ENCODE assay signal across 19 cellular contexts in the genomic region with DNA sequence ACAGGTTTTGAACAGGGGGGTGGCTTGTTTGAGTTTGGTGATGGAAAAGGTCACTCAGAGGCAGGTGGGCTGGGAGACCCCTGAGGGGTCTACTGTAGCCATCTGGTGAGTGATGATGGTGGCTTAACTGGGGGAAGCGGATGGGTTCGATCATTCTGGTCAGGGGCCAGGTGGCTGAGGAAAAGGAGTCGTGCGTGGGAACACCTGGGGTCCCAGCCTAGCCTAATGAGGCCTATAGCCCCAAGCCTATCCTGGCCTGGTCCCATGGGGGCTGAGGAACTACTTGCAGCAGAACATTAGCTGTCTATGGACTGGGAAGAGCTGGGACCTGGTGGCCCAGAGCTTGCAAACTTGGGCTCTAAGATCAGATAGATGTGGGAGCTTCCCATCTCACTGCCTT. TPM values are rescaled to one million over a fixed set of nuclear protein-coding genes. Genes with fewer than 3 reads are reported as not detected.
DNase-seq lines count a peak whose midpoint lies in the region; ATAC-seq and TF ChIP-seq lines count a peak whose summit lies in the region.
"Had no signal": no experiment of that assay in that cellular context is flagged by ENCODE, and none has a peak within 500 bp of the region (broad histone marks: within the 10 kb centered on the region; RNA-seq: fewer than 3 reads in every experiment).

No MANE protein-coding gene starts in this region.

- ATAC-seq in HG03280 (IDR thresholded peaks at IDR 0.05; ENCODE audit: unreplicated experiment) = no peak
- ATAC-seq in GM21529 (IDR thresholded peaks at IDR 0.05; ENCODE audit: unreplicated experiment) = no peak
- ATAC-seq in T-cell (replicated peaks in 1 of 4) = no peak
- ATAC-seq: CD8-positive, alpha-beta T cell; HCT116; HepG2 had no signal

- CTCF ChIA-PET in T-cell (lab: Charles Lee) = no interaction called here

- POLR2A ChIA-PET in T-cell (lab: Charles Lee) = no interaction called here

- H3K9ac ChIP-seq in neural progenitor cell = no peak overlapping the region
- H3K9ac ChIP-seq: BLaER1, GM23248 had no signal

- no peak overlapping the region for H3K27ac Mint-ChIP-seq in CD14-positive monocyte
- peak overlapping the region; percentile 48 for H3K27ac Mint-ChIP-seq in neural progenitor cell
- no peak overlapping the region for H3K27ac Mint-ChIP-seq in T-cell
- H3K27ac Mint-ChIP-seq: CD8-positive, alpha-beta T cell; HFFc6; IgD-negative memory B cell had no signal

- H3K27ac ChIP-seq in VCaP (peak overlapping the region; percentile 93), neural progenitor cell (no peak overlapping the region), spleen (no peak overlapping the region)
- H3K27ac ChIP-seq: BLaER1, GM23248 had no signal

- H3K4me3 ChIP-seq in neural progenitor cell (no peak overlapping the region), spleen (no peak overlapping the region)
- H3K4me3 ChIP-seq: BLaER1, GM23248 had no signal

- H4K20me1 ChIP-seq in neural progenitor cell (ENCODE audit: low read depth) = peaks cover 3% of the 10 kb centered on the region
- H4K20me1 ChIP-seq: BLaER1 had no signal

- H3K79me2 ChIP-seq in neural progenitor cell (ENCODE audit: low read depth) = no peaks in the 10 kb centered on the region

- no peaks in the 10 kb centered on the region for H3K36me3 Mint-ChIP-seq in CD14-positive monocyte
- no peaks in the 10 kb centered on the region for H3K36me3 Mint-ChIP-seq in neural progenitor cell
- no peaks in the 10 kb centered on the region for H3K36me3 Mint-ChIP-seq in T-cell
- H3K36me3 Mint-ChIP-seq: CD8-positive, alpha-beta T cell; IgD-negative memory B cell had no signal

- H3K27me3 Mint-ChIP-seq in CD14-positive monocyte (ENCODE audit: low read depth in 3 of 3) (peaks cover 3 to 9% (median 5%) of the 10 kb centered on the region in 3 donors), neural progenitor cell (ENCODE audit: insufficient read depth, low read depth) (peaks cover 13% of the 10 kb centered on the region), T-cell (peaks cover 4 to 23% of the 10 kb centered on the region in 2 donors)

- no peaks in the 10 kb centered on the region for H3K27me3 ChIP-seq in neural progenitor cell
- H3K27me3 ChIP-seq in spleen (replicated peaks in 1 of 7) = peaks cover 0 to 51% (median 0%) of the 10 kb centered on the region in 7 donors
- H3K27me3 ChIP-seq: BLaER1 had no signal

- 79 to 97% (median 90%) methylated on average over 4 of the region's 4 CpGs for WGBS in spleen, 5 donors

- H3F3A ChIP-seq in neural progenitor cell (ENCODE audit: low read depth) = peaks cover 5% of the 10 kb centered on the region

- intact Hi-C loops in CD14-positive monocyte (cut with micrococcal nuclease) = no loop called here
- intact Hi-C loops in spleen (cut with DNase I; ENCODE audit: low total_unique reads) = no loop called here

- H3K36me3 ChIP-seq in neural progenitor cell (no peaks in the 10 kb centered on the region), spleen (no peaks in the 10 kb centered on the region)
- H3K36me3 ChIP-seq: BLaER1 had no signal

- H3K4me1 ChIP-seq in neural progenitor cell (no peaks in the 10 kb centered on the region), spleen (peaks cover 0 to 2% (median 0%) of the 10 kb centered on the region in 6 donors)

- H3K9me3 ChIP-seq in neural progenitor cell (ENCODE audit: low read depth) (no peaks in the 10 kb centered on the region), spleen (no peaks in the 10 kb centered on the region)
- H3K9me3 ChIP-seq: BLaER1 had no signal

- no peak overlapping the region for H2AFZ ChIP-seq in neural progenitor cell (replicated peaks)
- H2AFZ ChIP-seq: GM23248 had no signal

- no peak overlapping the region for H3K4me2 ChIP-seq in neural progenitor cell
- H3K4me2 ChIP-seq: BLaER1 had no signal

- no peaks in the 10 kb centered on the region for H3K4me1 Mint-ChIP-seq in CD14-positive monocyte
- peaks cover 31% of the 10 kb centered on the region for H3K4me1 Mint-ChIP-seq in neural progenitor cell
- peaks cover 12 to 18% (median 15%) of the 10 kb centered on the region in 3 donors for H3K4me1 Mint-ChIP-seq in T-cell
- H3K4me1 Mint-ChIP-seq: IgD-negative memory B cell had no signal

- TF ChIP-seq CTCF in CD14-positive monocyte (IDR thresholded peaks at IDR 0.05) (no peak), VCaP (conservative IDR thresholded peaks at IDR 0.05) (no peak), neural progenitor cell (IDR thresholded peaks at IDR 0.05) (no peak), spleen (IDR thresholded peaks at IDR 0.05 in 8 of 11, conservative IDR thresholded peaks at IDR 0.05 in 3 of 11) (no peak)

- no peak for TF ChIP-seq POLR2A in spleen (IDR thresholded peaks at IDR 0.05)

- no peak overlapping the region for H3K4me3 Mint-ChIP-seq in CD14-positive monocyte
- no peak overlapping the region for H3K4me3 Mint-ChIP-seq in neural progenitor cell
- H3K4me3 Mint-ChIP-seq in T-cell = no peak overlapping the region
- H3K4me3 Mint-ChIP-seq: CD8-positive, alpha-beta T cell; HFFc6; IgD-negative memory B cell had no signal

- no peaks in the 10 kb centered on the region for H3K9me3 Mint-ChIP-seq in CD14-positive monocyte
- no peaks in the 10 kb centered on the region for H3K9me3 Mint-ChIP-seq in neural progenitor cell
- H3K9me3 Mint-ChIP-seq in T-cell = no peaks in the 10 kb centered on the region
- H3K9me3 Mint-ChIP-seq: CD8-positive, alpha-beta T cell; HFFc6 had no signal

- DNase-seq in CD14-positive monocyte (ENCODE audit: low spot score) = peak; percentile 26
- DNase-seq in neural progenitor cell (ENCODE audit: low spot score) = no peak
- DNase-seq in spleen = peak; percentile 43
- DNase-seq in T-cell = no peak
- DNase-seq: 8988T; Calu3; CD8-positive, alpha-beta T cell; DMS79 treated with DMSO at 0.1 percent for 48 hours; GF-D8; GM23248; HFFc6 had no signal

RNA-seq across cellular contexts. Expression of gene CUX2, which starts 44.8 kb away (rescaled TPM):
- polyA plus RNA-seq in CD14-positive monocyte = not detected
- total RNA-seq in neural progenitor cell (ENCODE audit: low replicate concordance) = 2.1 and 2.5 TPM in 2 replicates
- under 1 TPM in 5 of 7 donors, not detected in 2; 0.06 to 0.44 (median 0.09) TPM for total RNA-seq in spleen
- under 1 TPM; under 0.01 to 0.07 (median 0.05) TPM for polyA plus RNA-seq in spleen
- under 1 TPM in 4 of 5 donors, not detected in 1; 0.10 to 0.85 (median 0.18) TPM for total RNA-seq in T-cell
- total RNA-seq: Calu3, GM23248, HepG2, HFFc6 had no signal
- polyA plus RNA-seq: AG04450, GM23248, HepG2, IgD-negative memory B cell had no signal

Comparison
In these comparisons a context has a peak if more than half of its experiments do, and no peak if none do; other contexts are left out.
1. DNase-seq: peak in CD14-positive monocyte (single experiment) and spleen (single experiment); none in neural progenitor cell (single experiment) and T-cell (0 of 34).